17 cellular contexts compared by ENCODE assay signal in the genomic region with DNA sequence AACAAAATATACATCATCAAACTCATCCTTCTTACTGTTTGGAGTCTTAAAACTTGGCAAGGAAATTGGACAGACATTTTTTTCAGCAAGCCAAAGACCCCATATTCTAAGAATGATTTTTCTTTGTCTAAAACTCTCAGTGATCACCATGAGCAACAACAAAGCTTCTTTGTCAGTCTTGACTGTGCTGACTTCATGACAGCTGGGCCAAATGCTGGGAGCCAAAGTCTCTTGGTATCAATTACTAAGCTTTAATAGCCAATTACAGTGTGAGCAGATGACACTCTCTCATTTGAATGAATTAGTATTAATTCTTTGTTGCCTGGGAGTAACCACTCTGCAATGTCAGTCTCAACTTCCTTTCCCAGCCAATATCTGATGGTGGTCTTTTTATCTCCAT.
A peak's percentile ranks its signal among the peaks of the same experiment; 100 is the strongest.
DNase-seq lines count a peak whose midpoint lies in the region; ATAC-seq and TF ChIP-seq lines count a peak whose summit lies in the region.
"Had no signal": no experiment of that assay in that cellular context is flagged by ENCODE, and none has a peak within 500 bp of the region (broad histone marks: within the 10 kb centered on the region; RNA-seq: fewer than 3 reads in every experiment).

No MANE protein-coding gene starts in this region.

- H3K36me3 ChIP-seq in DND-41 (ENCODE audit: insufficient read depth, low read length): no peaks in the 10 kb centered on the region
- H3K36me3 ChIP-seq in MM.1S (replicated peaks; ENCODE audit: insufficient read depth, low read length): no peaks in the 10 kb centered on the region
- H3K36me3 ChIP-seq: cardiac muscle cell had no signal

- H3K79me2 ChIP-seq in DND-41 (ENCODE audit: insufficient read depth, low read length) (no peaks in the 10 kb centered on the region), MM.1S (ENCODE audit: low read length) (no peaks in the 10 kb centered on the region)

- H3K9ac ChIP-seq in DND-41 (ENCODE audit: low read depth, low read length): no peak overlapping the region
- no peak overlapping the region for H3K9ac ChIP-seq in MM.1S (ENCODE audit: low read length)

- H3K27me3 ChIP-seq in DND-41 (ENCODE audit: insufficient read depth, low read length, poor library complexity): no peaks in the 10 kb centered on the region
- no peaks in the 10 kb centered on the region for H3K27me3 ChIP-seq in MM.1S (replicated peaks; ENCODE audit: insufficient read depth, low read length)
- H3K27me3 ChIP-seq: cardiac muscle cell, testis had no signal

- H3K4me3 ChIP-seq in DND-41 (ENCODE audit: low read depth in 1 of 2, low read length in 2 of 2) (no peak overlapping the region), MM.1S (ENCODE audit: low read length) (no peak overlapping the region)
- H3K4me3 ChIP-seq: cardiac muscle cell, smooth muscle cell, testis had no signal

- no peak for TF ChIP-seq CTCF in DND-41 (IDR thresholded peaks at IDR 0.05; ENCODE audit: borderline replicate concordance, extremely low read depth, low read length, poor library complexity, severe bottlenecking)
- no peak for TF ChIP-seq CTCF in MM.1S (IDR thresholded peaks at IDR 0.05; ENCODE audit: low read length)

- no peak for ATAC-seq in DND-41 (ENCODE audit: insufficient read depth, low read depth)
- no peak for ATAC-seq in HG03439 (IDR thresholded peaks at IDR 0.05; ENCODE audit: unreplicated experiment)
- no peak for ATAC-seq in HG03469 (IDR thresholded peaks at IDR 0.05; ENCODE audit: unreplicated experiment)
- ATAC-seq: activated CD4-positive, CD25-positive, alpha-beta regulatory T cell treated with anti-CD3 and anti-CD28 coated beads, Interleukin-2, amount 50 U/mL, for 24 hours; activated CD8-positive, alpha-beta memory T cell treated with anti-CD3 and anti-CD28 coated beads, Interleukin-2, amount 10 ng/mL, durations not matched to agents 7 days and 5 days; Right ventricle myocardium inferior had no signal

- H4K20me1 ChIP-seq in DND-41 (ENCODE audit: insufficient read depth, low read length): no peaks in the 10 kb centered on the region
- no peaks in the 10 kb centered on the region for H4K20me1 ChIP-seq in MM.1S (ENCODE audit: insufficient read depth, low read length)

- no peak overlapping the region for H3K27ac ChIP-seq in DND-41 (ENCODE audit: low read length)
- no peak overlapping the region for H3K27ac ChIP-seq in MM.1S (ENCODE audit: low read length)
- H3K27ac ChIP-seq: cardiac muscle cell, testis had no signal

- H3K4me1 ChIP-seq in DND-41 (ENCODE audit: insufficient read depth, low read length): peaks cover 5% of the 10 kb centered on the region; the same call in 1 of the 2 replicates
- no peaks in the 10 kb centered on the region for H3K4me1 ChIP-seq in MM.1S (ENCODE audit: low read length)
- H3K4me1 ChIP-seq: testis had no signal

- H3K9me3 ChIP-seq in DND-41 (ENCODE audit: insufficient read depth, low read length, severe bottlenecking): no peaks in the 10 kb centered on the region
- H3K9me3 ChIP-seq in MM.1S (replicated peaks; ENCODE audit: insufficient read depth, low read length): no peaks in the 10 kb centered on the region
- H3K9me3 ChIP-seq: testis had no signal

- H2AFZ ChIP-seq in DND-41 (ENCODE audit: low read depth, low read length) (peak overlapping the region; percentile 30; the same call in 1 of the 2 replicates), MM.1S (ENCODE audit: low read length) (no peak overlapping the region)

- H3K4me2 ChIP-seq in DND-41 (ENCODE audit: insufficient read depth, low read length) (no peak overlapping the region), MM.1S (ENCODE audit: low read depth, low read length) (no peak overlapping the region)
- H3K4me2 ChIP-seq: smooth muscle cell had no signal

- DNase-seq in DND-41: no peak
- peak; percentile 43 for DNase-seq in NCI-H69 (lab: John Stamatoyannopoulos, UW)
- peak; percentile 92 for DNase-seq in globus pallidus (ENCODE audit: low spot score)
- DNase-seq in pons (ENCODE audit: low spot score): peak; percentile 96
- no peak for DNase-seq in MM.1S
- DNase-seq: activated CD8-positive, alpha-beta memory T cell treated with anti-CD3 and anti-CD28 coated beads, Interleukin-2, amount 10 ng/mL, durations not matched to agents 7 days and 5 days; effector CD8-positive, alpha-beta T cell; GOT3; MV-4-11; NCI-H2081 treated with DMSO at 0.1 percent for 48 hours; testis had no signal

- no peaks in the 10 kb centered on the region for H3F3A ChIP-seq in MM.1S (ENCODE audit: insufficient read depth, low read length)

- H3K9me2 ChIP-seq in MM.1S (replicated peaks; ENCODE audit: insufficient read depth, low read length): no peaks in the 10 kb centered on the region

Comparison
In these comparisons a context has a peak if more than half of its experiments do, and no peak if none do; other contexts are left out.
1. DNase-seq: peak in NCI-H69 (single experiment), globus pallidus (single experiment) and pons (single experiment); none in DND-41 (single experiment) and MM.1S (single experiment).